Comparison of ENCODE assay signal across 8 cellular contexts in the genomic region with DNA sequence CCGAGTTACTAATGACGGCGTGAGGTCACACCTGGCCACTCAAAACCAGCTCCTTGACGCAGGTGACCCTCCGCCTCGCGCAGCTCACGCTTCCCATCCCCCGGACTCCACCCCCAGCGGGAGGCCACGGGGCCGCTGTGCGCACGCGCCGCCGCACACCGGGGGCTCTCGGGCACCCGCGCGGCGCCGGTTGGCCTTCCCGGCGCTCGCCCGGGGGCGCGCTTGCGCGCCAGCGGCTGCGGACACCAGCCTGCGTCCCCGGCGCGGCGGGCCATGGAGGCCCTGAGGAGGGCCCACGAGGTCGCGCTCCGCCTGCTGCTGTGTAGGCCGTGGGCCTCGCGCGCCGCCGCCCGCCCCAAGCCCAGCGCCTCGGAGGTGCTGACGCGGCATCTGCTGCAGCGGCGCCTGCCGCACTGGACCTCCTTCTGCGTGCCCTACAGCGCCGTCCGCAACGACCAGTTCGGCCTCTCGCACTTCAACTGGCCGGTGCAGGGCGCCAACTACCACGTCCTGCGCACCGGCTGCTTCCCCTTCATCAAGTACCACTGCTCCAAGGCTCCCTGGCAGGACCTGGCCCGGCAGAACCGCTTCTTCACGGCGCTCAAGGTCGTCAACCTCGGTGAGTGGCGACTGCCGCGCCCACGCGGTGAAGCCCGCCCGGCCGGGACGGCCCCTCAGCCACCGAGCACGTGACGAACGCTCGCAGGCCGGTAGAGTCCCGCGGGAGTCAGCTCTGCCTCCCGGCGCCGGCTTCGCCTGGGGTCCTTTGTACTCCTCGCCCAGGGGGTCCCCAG. TPM values are rescaled to one million over a fixed set of nuclear protein-coding genes. Genes with fewer than 3 reads are reported as not detected.
A peak's percentile ranks its signal among the peaks of the same experiment; 100 is the strongest.
DNase-seq lines count a peak whose midpoint lies in the region; ATAC-seq and TF ChIP-seq lines count a peak whose summit lies in the region.

A gene (plus strand): TSS at position 156 of the 794 bp plus-strand sequence. CDS start 118 bp downstream, at position 274.

- peak within 1 kb of the TSS; percentile 75 for H3K4me2 ChIP-seq in OCI-LY1 (ENCODE audit: low read length)

- peak within 1 kb of the TSS; percentile 87 for H2AFZ ChIP-seq in OCI-LY1 (ENCODE audit: low read length)

- H3K4me1 ChIP-seq in OCI-LY1 (ENCODE audit: insufficient read depth, low read length, severe bottlenecking) (peaks cover 32% of the 10 kb centered on the region), mucosa of stomach (ENCODE audit: control insufficient read depth, insufficient read depth, low read length) (peaks cover 11% of the 10 kb centered on the region)

- TF ChIP-seq POLR2A in erythroblast (IDR thresholded peaks at IDR 0.05; ENCODE audit: low read length), result peak; percentile 90

- no peaks in the 10 kb centered on the region for H3K9me2 ChIP-seq in OCI-LY1 (ENCODE audit: low read depth, low read length)

- H3K4me3 ChIP-seq in OCI-LY1 (ENCODE audit: low read depth, low read length, poor library complexity, severe bottlenecking) (peak within 1 kb of the TSS; percentile 70), mucosa of stomach (ENCODE audit: low read length) (peak within 1 kb of the TSS; percentile 95)

- H3K79me2 ChIP-seq in OCI-LY1 (ENCODE audit: insufficient read depth, low read length), result peaks cover 41% of the 10 kb centered on the region

- H3K9ac ChIP-seq in OCI-LY1 (ENCODE audit: low read length), result peak within 1 kb of the TSS; percentile 97
- H3K9ac ChIP-seq in mucosa of stomach (ENCODE audit: low read length), result peak within 1 kb of the TSS; percentile 91

- no peaks in the 10 kb centered on the region for H3F3A ChIP-seq in OCI-LY1 (ENCODE audit: insufficient read depth, low read length)

- peak within 1 kb of the TSS; percentile 85 for H3K27ac ChIP-seq in OCI-LY1 (ENCODE audit: low read depth, low read length, poor library complexity, severe bottlenecking)

- H3K36me3 ChIP-seq in OCI-LY1 (ENCODE audit: insufficient read depth, low read length), result peaks cover 15% of the 10 kb centered on the region; the same call in 1 of the 2 replicates
- no peaks in the 10 kb centered on the region for H3K36me3 ChIP-seq in mucosa of stomach (ENCODE audit: control insufficient read depth, insufficient read depth, low read length)

- no peaks in the 10 kb centered on the region for H3K27me3 ChIP-seq in OCI-LY1 (ENCODE audit: insufficient read depth, low read length)
- H3K27me3 ChIP-seq in mucosa of stomach (ENCODE audit: control insufficient read depth, insufficient read depth, low read length), result no peaks in the 10 kb centered on the region

- DNase-seq in DMS114 treated with DMSO at 0.1 percent for 48 hours (lab: John Stamatoyannopoulos, UW; ENCODE audit: unreplicated experiment) (peak; percentile 75), HT1080 (ENCODE audit: low read depth) (peak; percentile 72), activated T-cell treated with anti-CD3 and anti-CD28 coated beads for 48 hours (ENCODE audit: low read depth) (peak; percentile 85), erythroblast (lab: John Stamatoyannopoulos, UW) (peak; percentile 87 to 92)
- DNase-seq in stimulated activated CD8-positive, alpha-beta memory T cell treated with anti-CD3 and anti-CD28 coated beads, Interleukin-4, amount 100 ng/mL, for 48 hours, result peak; percentile 87

- H3K9me3 ChIP-seq in OCI-LY1 (ENCODE audit: low read length) (no peaks in the 10 kb centered on the region), mucosa of stomach (ENCODE audit: control insufficient read depth, low read length) (no peaks in the 10 kb centered on the region)

- no peak for TF ChIP-seq CTCF in OCI-LY1 (IDR thresholded peaks at IDR 0.05; ENCODE audit: low read length)

- ATAC-seq in GM21381 (IDR thresholded peaks at IDR 0.05; ENCODE audit: unreplicated experiment), result peak; percentile 79

- H4K20me1 ChIP-seq in OCI-LY1 (ENCODE audit: insufficient read depth, low read length), result no peaks in the 10 kb centered on the region

RNA-seq across cellular contexts. Expression of the gene that starts here (rescaled TPM):
- total RNA-seq in HT1080 (2014; rRNA removed; shearing (Covaris generic)), result 5.4 and 11.9 TPM in 2 replicates
- polyA plus RNA-seq in HT1080 (2015; cell fraction: cytosol; rRNA removed), result 6.7 and 7.2 TPM in 2 replicates
- 5.2 and 7.2 TPM in 2 replicates for polyA plus RNA-seq in HT1080 (2015; cell fraction: nucleus; rRNA removed)

Comparison
In these comparisons a context has a peak if more than half of its experiments do, and no peak if none do; other contexts are left out.
1. Peak in every context shown above with its lines: DNase-seq, ATAC-seq, H3K4me3 ChIP-seq and H3K27ac ChIP-seq.